11 cellular contexts compared by ENCODE assay signal in genomic region chrX:146449243-146449642, GRCh38.
"Had no signal": no experiment of that assay in that cellular context is flagged by ENCODE, and none has a peak within 500 bp of the region (broad histone marks: within the 10 kb centered on the region; RNA-seq: fewer than 3 reads in every experiment).

No MANE protein-coding gene starts in this region.

- H2AFZ ChIP-seq: GM23248, GM23338 had no signal

- DNase-seq: GM23248, GOT3, H7, H9, HCEC 1CT, HFFc6 had no signal

- H3K4me3 ChIP-seq: GM23248, GM23338, HAP-1 had no signal

- H3K9ac ChIP-seq: GM23248 had no signal

- FAIRE-seq: H1, H54 had no signal

- H3K9me3 ChIP-seq: HAP-1 had no signal

- ATAC-seq: GM23338, HCT116 had no signal

- H3K4me2 ChIP-seq: GM23338 had no signal

- H3K27ac ChIP-seq: GM23248 had no signal

- H3K36me3 ChIP-seq: HAP-1 had no signal

- H3K4me1 ChIP-seq: HAP-1 had no signal
